13 cellular contexts compared by ENCODE assay signal in the genomic region with DNA sequence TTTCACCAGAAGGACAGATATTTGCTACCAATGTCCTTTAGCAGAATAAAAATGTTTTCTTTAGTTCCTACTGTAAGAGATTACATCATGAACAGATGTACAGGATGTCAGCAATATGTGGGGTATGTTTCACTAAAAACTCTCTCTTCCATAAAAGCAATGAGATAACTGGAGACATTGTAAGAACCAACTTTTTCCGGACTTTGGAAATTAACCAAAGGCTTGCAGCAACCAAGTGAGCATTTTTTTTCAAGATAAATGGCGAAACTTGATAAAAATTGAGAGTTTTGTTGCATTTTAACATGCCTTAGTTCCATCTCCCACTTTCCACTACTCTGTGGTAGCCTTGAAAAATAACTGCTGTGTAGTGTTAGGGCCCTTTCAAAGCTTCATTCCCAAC.
DNase-seq lines count a peak whose midpoint lies in the region; TF ChIP-seq lines count a peak whose summit lies in the region.
"Had no signal": no experiment of that assay in that cellular context is flagged by ENCODE, and none has a peak within 500 bp of the region (broad histone marks: within the 10 kb centered on the region; RNA-seq: fewer than 3 reads in every experiment).

No MANE protein-coding gene starts in this region.

- H3K4me3 Mint-ChIP-seq in endodermal cell, result no peak overlapping the region
- H3K4me3 Mint-ChIP-seq: CD4-positive, CD25-positive, alpha-beta regulatory T cell; CD8-positive, alpha-beta memory T cell had no signal

- H3K4me1 Mint-ChIP-seq in endodermal cell, result no peaks in the 10 kb centered on the region
- H3K4me1 Mint-ChIP-seq: CD4-positive, CD25-positive, alpha-beta regulatory T cell; CD8-positive, alpha-beta memory T cell had no signal

- DNase-seq in GM03348 (ENCODE audit: low spot score), result peak; percentile 7
- DNase-seq in adipocyte (ENCODE audit: low read depth), result peak; percentile 16
- DNase-seq in fibroblast of pulmonary artery (ENCODE audit: low read depth), result peak; percentile 62
- no peak for DNase-seq in endodermal cell
- DNase-seq in NCI-H82 treated with DMSO at 0.1 percent for 48 hours (lab: John Stamatoyannopoulos, UW; ENCODE audit: unreplicated experiment), result no peak
- no peak for DNase-seq in superior temporal gyrus (ENCODE audit: extremely low spot score)
- DNase-seq: BE2C; C1 segment of cervical spinal cord; CD4-positive, CD25-positive, alpha-beta regulatory T cell; CD8-positive, alpha-beta memory T cell; COR-L47; GDM1; HCEC 1CT had no signal

- no peaks in the 10 kb centered on the region for H3K27me3 Mint-ChIP-seq in endodermal cell (ENCODE audit: insufficient read depth)
- H3K27me3 Mint-ChIP-seq: CD4-positive, CD25-positive, alpha-beta regulatory T cell; CD8-positive, alpha-beta memory T cell had no signal

- no peaks in the 10 kb centered on the region for H3K9me3 Mint-ChIP-seq in endodermal cell

- H3K36me3 ChIP-seq in adipocyte (ENCODE audit: control insufficient read depth, insufficient read depth, low read length, severe bottlenecking) (no peaks in the 10 kb centered on the region), endodermal cell (ENCODE audit: control insufficient read depth, insufficient read depth, low read length) (no peaks in the 10 kb centered on the region)
- H3K36me3 ChIP-seq: BE2C had no signal

- H3K4me3 ChIP-seq in adipocyte (ENCODE audit: low read length), result no peak overlapping the region
- no peak overlapping the region for H3K4me3 ChIP-seq in fibroblast of pulmonary artery (replicated peaks; ENCODE audit: low read depth, low read length)
- no peak overlapping the region for H3K4me3 ChIP-seq in endodermal cell (ENCODE audit: low read length)

- no peaks in the 10 kb centered on the region for H3K36me3 Mint-ChIP-seq in endodermal cell (ENCODE audit: low read depth)
- H3K36me3 Mint-ChIP-seq: CD4-positive, CD25-positive, alpha-beta regulatory T cell; CD8-positive, alpha-beta memory T cell had no signal

- H3K9me3 ChIP-seq in adipocyte (ENCODE audit: control insufficient read depth, low read length) (no peaks in the 10 kb centered on the region), endodermal cell (ENCODE audit: control insufficient read depth, low read length) (no peaks in the 10 kb centered on the region)
- H3K9me3 ChIP-seq: BE2C had no signal

- H3K9ac ChIP-seq in adipocyte (ENCODE audit: low read length), result no peak overlapping the region
- H3K9ac ChIP-seq in endodermal cell (ENCODE audit: extremely low read depth, low read length, poor library complexity, severe bottlenecking), result no peak overlapping the region

- 85 to 100% methylated on average over 1 to 2 of the region's 2 CpGs for WGBS in endodermal cell (ENCODE audit: insufficient coverage in 1 of 2, insufficient read length in 1 of 2), 2 experiments

- H3K27me3 ChIP-seq in adipocyte (replicated peaks; ENCODE audit: control insufficient read depth, insufficient read depth, low read length), result no peaks in the 10 kb centered on the region
- H3K27me3 ChIP-seq in endodermal cell (ENCODE audit: control insufficient read depth, insufficient read depth, low read length, poor library complexity, severe bottlenecking), result no peaks in the 10 kb centered on the region
- H3K27me3 ChIP-seq: BE2C had no signal

- TF ChIP-seq CTCF in fibroblast of pulmonary artery (IDR thresholded peaks at IDR 0.05; ENCODE audit: low read length, missing control alignments) (no peak), endodermal cell (conservative IDR thresholded peaks at IDR 0.05) (no peak)

- no peaks in the 10 kb centered on the region for H3K4me1 ChIP-seq in adipocyte (ENCODE audit: control insufficient read depth, insufficient read depth, low read length)
- no peaks in the 10 kb centered on the region for H3K4me1 ChIP-seq in endodermal cell (ENCODE audit: control insufficient read depth, insufficient read depth, low read length)
- H3K4me1 ChIP-seq: BE2C had no signal

- no peak overlapping the region for H3K27ac Mint-ChIP-seq in endodermal cell
- H3K27ac Mint-ChIP-seq: CD4-positive, CD25-positive, alpha-beta regulatory T cell; CD8-positive, alpha-beta memory T cell had no signal

- no peak overlapping the region for H3K27ac ChIP-seq in endodermal cell (ENCODE audit: low read depth, low read length)

Comparison
In these comparisons a context has a peak if more than half of its experiments do, and no peak if none do; other contexts are left out.
1. DNase-seq: peak in GM03348 (single experiment), adipocyte (single experiment) and fibroblast of pulmonary artery (single experiment); none in endodermal cell (single experiment), NCI-H82 treated with DMSO at 0.1 percent for 48 hours (single experiment) and superior temporal gyrus (single experiment).